In genomic region chr1:28672971-28673370, GRCh38 we compare ENCODE assay signal across 9 cellular contexts. TPM values are rescaled to one million over a fixed set of nuclear protein-coding genes. Genes with fewer than 3 reads are reported as not detected.
"Had no signal": no experiment of that assay in that cellular context is flagged by ENCODE, and none has a peak within 500 bp of the region (broad histone marks: within the 10 kb centered on the region; RNA-seq: fewer than 3 reads in every experiment).

No MANE protein-coding gene starts in this region.

RNA-seq across cellular contexts. Expression of gene RNU11, which starts 24.6 kb away (rescaled TPM):
- total RNA-seq: LHCN-M2, MCF 10A, NCI-H460, OCI-LY7, PC-9, Right ventricle myocardium superior, RPMI7951, SJSA1 had no signal
- polyA plus RNA-seq: SK-N-SH had no signal
